In the genomic region with DNA sequence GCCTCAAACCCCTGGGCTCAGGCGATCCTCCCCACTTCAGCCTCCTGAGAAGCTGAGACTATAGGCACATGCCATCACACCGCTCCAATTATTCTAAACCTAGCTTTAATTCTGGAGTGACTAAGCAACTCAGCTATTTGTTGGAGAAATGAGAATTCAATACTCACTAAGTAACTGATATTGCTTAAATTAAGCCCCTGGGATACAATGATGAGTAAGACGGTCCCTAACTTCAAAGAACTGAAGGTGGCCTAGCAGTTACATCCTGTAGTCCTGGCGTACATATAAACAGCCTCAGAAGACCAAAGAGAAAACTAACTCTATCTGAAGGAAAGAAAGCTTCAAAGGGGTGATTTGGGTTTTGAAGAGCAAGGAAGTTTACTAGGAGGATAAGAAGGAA, we compare ENCODE assay signal across 1 cellular context.
TF ChIP-seq lines count a peak whose summit lies in the region.

No MANE protein-coding gene starts in this region.

TF ChIP-seq in GM23338, 12 proteins besides CTCF, POLR2A, EP300 and RAD21 (continued from another document):
- TF ChIP-seq ZNF462 (CRISPR knock-in tag; IDR thresholded peaks at IDR 0.05) (no peak), EZH2phosphoT487 (IDR thresholded peaks at IDR 0.05; ENCODE audit: unreplicated experiment) (no peak), ZNF114 (CRISPR knock-in tag; IDR thresholded peaks at IDR 0.05) (no peak), JUNB (IDR thresholded peaks at IDR 0.05; ENCODE audit: unreplicated experiment) (no peak)
- TF ChIP-seq, protein P1, sequence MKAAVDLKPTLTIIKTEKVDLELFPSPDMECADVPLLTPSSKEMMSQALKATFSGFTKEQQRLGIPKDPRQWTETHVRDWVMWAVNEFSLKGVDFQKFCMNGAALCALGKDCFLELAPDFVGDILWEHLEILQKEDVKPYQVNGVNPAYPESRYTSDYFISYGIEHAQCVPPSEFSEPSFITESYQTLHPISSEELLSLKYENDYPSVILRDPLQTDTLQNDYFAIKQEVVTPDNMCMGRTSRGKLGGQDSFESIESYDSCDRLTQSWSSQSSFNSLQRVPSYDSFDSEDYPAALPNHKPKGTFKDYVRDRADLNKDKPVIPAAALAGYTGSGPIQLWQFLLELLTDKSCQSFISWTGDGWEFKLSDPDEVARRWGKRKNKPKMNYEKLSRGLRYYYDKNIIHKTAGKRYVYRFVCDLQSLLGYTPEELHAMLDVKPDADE (IDR thresholded peaks at IDR 0.05) = no peak
- TF ChIP-seq, protein P2, sequence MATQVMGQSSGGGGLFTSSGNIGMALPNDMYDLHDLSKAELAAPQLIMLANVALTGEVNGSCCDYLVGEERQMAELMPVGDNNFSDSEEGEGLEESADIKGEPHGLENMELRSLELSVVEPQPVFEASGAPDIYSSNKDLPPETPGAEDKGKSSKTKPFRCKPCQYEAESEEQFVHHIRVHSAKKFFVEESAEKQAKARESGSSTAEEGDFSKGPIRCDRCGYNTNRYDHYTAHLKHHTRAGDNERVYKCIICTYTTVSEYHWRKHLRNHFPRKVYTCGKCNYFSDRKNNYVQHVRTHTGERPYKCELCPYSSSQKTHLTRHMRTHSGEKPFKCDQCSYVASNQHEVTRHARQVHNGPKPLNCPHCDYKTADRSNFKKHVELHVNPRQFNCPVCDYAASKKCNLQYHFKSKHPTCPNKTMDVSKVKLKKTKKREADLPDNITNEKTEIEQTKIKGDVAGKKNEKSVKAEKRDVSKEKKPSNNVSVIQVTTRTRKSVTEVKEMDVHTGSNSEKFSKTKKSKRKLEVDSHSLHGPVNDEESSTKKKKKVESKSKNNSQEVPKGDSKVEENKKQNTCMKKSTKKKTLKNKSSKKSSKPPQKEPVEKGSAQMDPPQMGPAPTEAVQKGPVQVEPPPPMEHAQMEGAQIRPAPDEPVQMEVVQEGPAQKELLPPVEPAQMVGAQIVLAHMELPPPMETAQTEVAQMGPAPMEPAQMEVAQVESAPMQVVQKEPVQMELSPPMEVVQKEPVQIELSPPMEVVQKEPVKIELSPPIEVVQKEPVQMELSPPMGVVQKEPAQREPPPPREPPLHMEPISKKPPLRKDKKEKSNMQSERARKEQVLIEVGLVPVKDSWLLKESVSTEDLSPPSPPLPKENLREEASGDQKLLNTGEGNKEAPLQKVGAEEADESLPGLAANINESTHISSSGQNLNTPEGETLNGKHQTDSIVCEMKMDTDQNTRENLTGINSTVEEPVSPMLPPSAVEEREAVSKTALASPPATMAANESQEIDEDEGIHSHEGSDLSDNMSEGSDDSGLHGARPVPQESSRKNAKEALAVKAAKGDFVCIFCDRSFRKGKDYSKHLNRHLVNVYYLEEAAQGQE (IDR thresholded peaks at IDR 0.05; ENCODE audit: unreplicated experiment) = no peak
